ENCODE assay signal across 17 cellular contexts in the genomic region with DNA sequence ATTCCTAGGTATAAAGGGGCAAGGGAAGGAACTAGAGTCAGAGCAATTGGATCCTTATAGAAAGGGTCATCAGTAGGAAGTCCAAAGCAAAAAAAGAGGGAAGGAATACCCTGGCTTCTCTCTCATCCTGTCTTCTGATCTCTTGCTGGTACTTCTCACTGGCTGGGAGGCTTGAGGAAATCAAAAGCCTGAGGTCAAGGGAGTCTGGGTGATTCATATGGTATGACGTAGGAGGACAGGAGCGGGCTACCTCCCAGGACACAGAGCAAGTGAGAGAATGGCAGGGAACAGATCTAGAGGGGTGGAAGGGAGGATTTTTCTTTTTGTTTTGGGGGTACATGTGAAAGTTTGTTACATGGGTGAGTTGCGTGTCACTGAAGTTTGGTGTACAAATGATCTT.
DNase-seq lines count a peak whose midpoint lies in the region; ATAC-seq and TF ChIP-seq lines count a peak whose summit lies in the region.
"Had no signal": no experiment of that assay in that cellular context is flagged by ENCODE, and none has a peak within 500 bp of the region (broad histone marks: within the 10 kb centered on the region; RNA-seq: fewer than 3 reads in every experiment).

No MANE protein-coding gene starts in this region.

- no peak for TF ChIP-seq CTCF in cardiac fibroblast (IDR thresholded peaks at IDR 0.05; ENCODE audit: low read depth, low read length)
- no peak for TF ChIP-seq CTCF in lower lobe of right lung (IDR thresholded peaks at IDR 0.05)

- no peak overlapping the region for H3K27ac ChIP-seq in effector memory CD4-positive, alpha-beta T cell (ENCODE audit: insufficient read depth, low read length, poor library complexity, severe bottlenecking)
- H3K27ac ChIP-seq in lower lobe of right lung: no peak overlapping the region
- H3K27ac ChIP-seq: Peyer's patch had no signal

- no peaks in the 10 kb centered on the region for H3K27me3 ChIP-seq in effector memory CD4-positive, alpha-beta T cell (replicated peaks; ENCODE audit: control insufficient read depth, insufficient read depth, low read length, poor library complexity, severe bottlenecking)
- no peaks in the 10 kb centered on the region for H3K27me3 ChIP-seq in lower lobe of right lung (ENCODE audit: low read depth)
- H3K27me3 ChIP-seq: Peyer's patch had no signal

- H3K4me3 ChIP-seq in cardiac fibroblast (replicated peaks in 1 of 2; ENCODE audit: low read depth in 2 of 2, low read length in 2 of 2): no peak overlapping the region
- no peak overlapping the region for H3K4me3 ChIP-seq in effector memory CD4-positive, alpha-beta T cell (ENCODE audit: insufficient read depth, low read depth, low read length, poor library complexity, severe bottlenecking)
- H3K4me3 ChIP-seq in lower lobe of right lung: no peak overlapping the region
- H3K4me3 ChIP-seq: K562, Peyer's patch had no signal

- intact Hi-C loops in lower lobe of right lung (cut with DNase I): no loop called here

- H3K9me3 ChIP-seq in effector memory CD4-positive, alpha-beta T cell (ENCODE audit: control insufficient read depth, low read length): no peaks in the 10 kb centered on the region
- H3K9me3 ChIP-seq in lower lobe of right lung: no peaks in the 10 kb centered on the region
- H3K9me3 ChIP-seq: Peyer's patch had no signal

- no peak for ATAC-seq in lower lobe of right lung
- ATAC-seq: K562 had no signal

- no peaks in the 10 kb centered on the region for H3K4me1 ChIP-seq in effector memory CD4-positive, alpha-beta T cell (ENCODE audit: control insufficient read depth, insufficient read depth, low read length, poor library complexity, severe bottlenecking)
- H3K4me1 ChIP-seq in lower lobe of right lung: no peaks in the 10 kb centered on the region
- H3K4me1 ChIP-seq: Peyer's patch had no signal

- H3K36me3 ChIP-seq in effector memory CD4-positive, alpha-beta T cell (ENCODE audit: control insufficient read depth, insufficient read depth, low read length): no peaks in the 10 kb centered on the region
- no peaks in the 10 kb centered on the region for H3K36me3 ChIP-seq in lower lobe of right lung
- H3K36me3 ChIP-seq: Peyer's patch had no signal

- peak; percentile 61 for DNase-seq in ELR (ENCODE audit: low read depth)
- DNase-seq in RPMI7951 (ENCODE audit: low read depth): peak; percentile 30
- peak; percentile 6 to 69 for DNase-seq in cardiac fibroblast (ENCODE audit: low read depth in 2 of 2)
- peak; percentile 84 for DNase-seq in iris pigment epithelial cell (ENCODE audit: low read depth)
- DNase-seq in effector memory CD4-positive, alpha-beta T cell: no peak
- DNase-seq in lower lobe of right lung: no peak
- DNase-seq in NCI-H748 treated with DMSO at 0.1 percent for 48 hours (lab: John Stamatoyannopoulos, UW): no peak
- DNase-seq in NOMO-1 treated with DMSO at 0.1 percent for 48 hours (lab: John Stamatoyannopoulos, UW; ENCODE audit: unreplicated experiment): no peak
- DNase-seq: CD4-positive, alpha-beta T cell; NCI-H1417 treated with DMSO at 0.1 percent for 48 hours; NCI-H2029 treated with DMSO at 0.1 percent for 48 hours; NCI-H2171 treated with DMSO at 0.1 percent for 48 hours; NCI-H446 treated with DMSO at 0.1 percent for 48 hours; NCI-H69; Peyer's patch; Right ventricle myocardium superior had no signal

Comparison
In these comparisons a context has a peak if more than half of its experiments do, and no peak if none do; other contexts are left out.
1. DNase-seq: peak in ELR (single experiment), RPMI7951 (single experiment), cardiac fibroblast (2 of 2) and iris pigment epithelial cell (single experiment); none in effector memory CD4-positive, alpha-beta T cell (0 of 3), lower lobe of right lung (single experiment), NCI-H748 treated with DMSO at 0.1 percent for 48 hours (single experiment) and NOMO-1 treated with DMSO at 0.1 percent for 48 hours (single experiment).